In genomic region chr11:130874396-130874795, GRCh38 we compare ENCODE assay signal across 17 cellular contexts. TPM values are rescaled to one million over a fixed set of nuclear protein-coding genes. Genes with fewer than 3 reads are reported as not detected.
DNase-seq lines count a peak whose midpoint lies in the region; ATAC-seq and TF ChIP-seq lines count a peak whose summit lies in the region.
"Had no signal": no experiment of that assay in that cellular context is flagged by ENCODE, and none has a peak within 500 bp of the region (broad histone marks: within the 10 kb centered on the region; RNA-seq: fewer than 3 reads in every experiment).

No MANE protein-coding gene starts in this region.

- 95 to 96% methylated on average over 1 of the region's 1 CpG for WGBS in lower leg skin, 2 donors

- no peak overlapping the region for H3K9ac ChIP-seq in subcutaneous abdominal adipose tissue (ENCODE audit: low read length in 5 of 5)

- H3K27me3 ChIP-seq in foreskin keratinocyte (no peaks in the 10 kb centered on the region), subcutaneous abdominal adipose tissue (ENCODE audit: control insufficient read depth in 5 of 5, insufficient read depth in 4 of 5, low read length in 5 of 5) (no peaks in the 10 kb centered on the region)
- H3K27me3 ChIP-seq: heart left ventricle, spleen, stomach had no signal

- H3K4me3 ChIP-seq in subcutaneous abdominal adipose tissue (ENCODE audit: low read depth in 1 of 5, low read length in 5 of 5): no peak overlapping the region
- no peak overlapping the region for H3K4me3 ChIP-seq in lower leg skin (ENCODE audit: low read depth, poor library complexity, severe bottlenecking)
- H3K4me3 ChIP-seq: heart left ventricle, spleen, stomach had no signal

- intact Hi-C loops in lower leg skin (cut with DNase I; ENCODE audit: low total_unique reads): no loop called here

- H3K4me1 ChIP-seq in foreskin keratinocyte (peaks cover 22% of the 10 kb centered on the region), subcutaneous abdominal adipose tissue (ENCODE audit: control insufficient read depth in 5 of 5, insufficient read depth in 5 of 5, low read length in 5 of 5) (peaks cover 2 to 27% (median 19%) of the 10 kb centered on the region in 5 donors)
- H3K4me1 ChIP-seq: spleen had no signal

- no peak for TF ChIP-seq POLR2A in lower leg skin (IDR thresholded peaks at IDR 0.05)

- peak; percentile 34 for DNase-seq in LHCN-M2 (ENCODE audit: low read depth)
- DNase-seq in amniotic stem cell (lab: John Stamatoyannopoulos, UW): peak; percentile 35
- DNase-seq in foreskin keratinocyte: peak; percentile 27 to 61
- DNase-seq in AML-193 (lab: John Stamatoyannopoulos, UW): no peak
- no peak for DNase-seq in lower leg skin (ENCODE audit: low spot score in 2 of 2)
- DNase-seq: activated T-cell treated with anti-CD3 and anti-CD28 coated beads, Interleukin-2, amount 50 U/mL, for 1 hour; heart left ventricle; KG1; left cardiac atrium; NCI-H1417 treated with DMSO at 0.1 percent for 48 hours; NCI-H345; spleen; stomach had no signal

- H3K27ac ChIP-seq in foreskin keratinocyte (no peak overlapping the region), subcutaneous abdominal adipose tissue (ENCODE audit: low read depth, low read length) (peak overlapping the region; percentile 52)
- H3K27ac ChIP-seq: C4-2B, spleen had no signal

- ATAC-seq in foreskin keratinocyte (peak; percentile 49), HG02798 (IDR thresholded peaks at IDR 0.05; ENCODE audit: poor library complexity, unreplicated experiment) (no peak)
- ATAC-seq: esophagus mucosa, heart left ventricle had no signal

- no peaks in the 10 kb centered on the region for H3K9me3 ChIP-seq in subcutaneous abdominal adipose tissue (ENCODE audit: control insufficient read depth in 5 of 5, low read length in 5 of 5)
- H3K9me3 ChIP-seq: heart left ventricle, spleen, stomach had no signal

- peaks cover 48 to 78% (median 60%) of the 10 kb centered on the region in 5 donors for H3K36me3 ChIP-seq in subcutaneous abdominal adipose tissue (ENCODE audit: control insufficient read depth in 5 of 5, insufficient read depth in 5 of 5, low read length in 5 of 5)

- TF ChIP-seq CTCF in foreskin keratinocyte (conservative IDR thresholded peaks at IDR 0.05): no peak
- no peak for TF ChIP-seq CTCF in lower leg skin (IDR thresholded peaks at IDR 0.05)

RNA-seq across cellular contexts. Expression of gene SNX19, which starts 41.9 kb away (rescaled TPM):
- 98.4 and 126 TPM in 2 replicates for total RNA-seq in LHCN-M2 (2014; rRNA removed)
- 34.3 TPM for polyA plus RNA-seq in LHCN-M2 (2012)
- 35.1 and 42.8 TPM in 2 replicates for total RNA-seq in foreskin keratinocyte
- 7.8 and 8.2 TPM in 2 replicates for polyA plus RNA-seq in foreskin keratinocyte
- 10 to 100 TPM; 50.0 to 77.2 (median 60.5) TPM for total RNA-seq in lower leg skin

Comparison
In these comparisons a context has a peak if more than half of its experiments do, and no peak if none do; other contexts are left out.
1. DNase-seq: peak in LHCN-M2 (single experiment), amniotic stem cell (single experiment) and foreskin keratinocyte (2 of 2); none in AML-193 (0 of 2) and lower leg skin (0 of 2).